In genomic region chr4:20890752-20891151, GRCh38 we compare ENCODE assay signal across 23 cellular contexts.
A peak's percentile ranks its signal among the peaks of the same experiment; 100 is the strongest.
DNase-seq lines count a peak whose midpoint lies in the region; ATAC-seq, FAIRE-seq and TF ChIP-seq lines count a peak whose summit lies in the region.
"Had no signal": no experiment of that assay in that cellular context is flagged by ENCODE, and none has a peak within 500 bp of the region (broad histone marks: within the 10 kb centered on the region; RNA-seq: fewer than 3 reads in every experiment).

No MANE protein-coding gene starts in this region.

- H3K27ac ChIP-seq in foreskin keratinocyte = no peak overlapping the region
- H3K27ac ChIP-seq: KMS-11, Peyer's patch, SK-N-MC had no signal

- H3K4me1 Mint-ChIP-seq in HFFc6 (ENCODE audit: low read depth) = peaks cover 12% of the 10 kb centered on the region; the same call in 1 of the 2 replicates

- no peaks in the 10 kb centered on the region for H3K36me3 Mint-ChIP-seq in HFFc6 (ENCODE audit: low read depth)

- no peaks in the 10 kb centered on the region for H3K4me1 ChIP-seq in foreskin keratinocyte
- H3K4me1 ChIP-seq: HAP-1, Peyer's patch had no signal

- H3K27me3 Mint-ChIP-seq in HFFc6 (ENCODE audit: insufficient read depth) = no peaks in the 10 kb centered on the region; the same call in 1 of the 2 replicates
- H3K27me3 Mint-ChIP-seq: CD8-positive, alpha-beta memory T cell had no signal

- no peaks in the 10 kb centered on the region for H3K9me3 Mint-ChIP-seq in HFFc6

- FAIRE-seq in RCC 7860 (lab: Jason Lieb, UNC) = no peak
- FAIRE-seq: G401.6 had no signal

- DNase-seq in HFFc6 (peak; percentile 2), RCC 7860 (ENCODE audit: low spot score) (peak; percentile 21), foreskin keratinocyte (peak in 1 of 2 donors; percentile 15), amniotic stem cell (lab: John Stamatoyannopoulos, UW) (no peak), NCI-H2107 (lab: John Stamatoyannopoulos, UW) (no peak)
- DNase-seq: ACHN; C1 segment of cervical spinal cord; CD8-positive, alpha-beta memory T cell; DMS79; NCI-H1417 treated with DMSO at 0.1 percent for 48 hours; NCI-H1930; NCI-H2171; NCI-H446; NCI-H69; NK-92 treated with Interleukin-12 subunit alpha and Interleukin-12 subunit beta, amount 100 ng/mL, for 24 hours; Peyer's patch had no signal

- H3K27me3 ChIP-seq in foreskin keratinocyte = no peaks in the 10 kb centered on the region
- H3K27me3 ChIP-seq: Peyer's patch had no signal

- H3K4me3 Mint-ChIP-seq in HFFc6 = no peak overlapping the region
- H3K4me3 Mint-ChIP-seq: CD8-positive, alpha-beta memory T cell had no signal

- TF ChIP-seq CTCF in HFFc6 (IDR thresholded peaks at IDR 0.05) = no peak
- no peak for TF ChIP-seq CTCF in foreskin keratinocyte (conservative IDR thresholded peaks at IDR 0.05)

- no peak overlapping the region for H3K27ac Mint-ChIP-seq in HFFc6
- H3K27ac Mint-ChIP-seq: CD8-positive, alpha-beta memory T cell had no signal

- ATAC-seq in foreskin keratinocyte (peak; percentile 21), GM21447 (IDR thresholded peaks at IDR 0.05; ENCODE audit: unreplicated experiment) (no peak), HG02642 (IDR thresholded peaks at IDR 0.05; ENCODE audit: poor library complexity, unreplicated experiment) (no peak)
- ATAC-seq: Right ventricle myocardium inferior had no signal

Comparison
In these comparisons a context has a peak if more than half of its experiments do, and no peak if none do; other contexts are left out.
1. DNase-seq: peak in HFFc6 (single experiment) and RCC 7860 (single experiment); none in amniotic stem cell (single experiment) and NCI-H2107 (single experiment).